In the genomic region with DNA sequence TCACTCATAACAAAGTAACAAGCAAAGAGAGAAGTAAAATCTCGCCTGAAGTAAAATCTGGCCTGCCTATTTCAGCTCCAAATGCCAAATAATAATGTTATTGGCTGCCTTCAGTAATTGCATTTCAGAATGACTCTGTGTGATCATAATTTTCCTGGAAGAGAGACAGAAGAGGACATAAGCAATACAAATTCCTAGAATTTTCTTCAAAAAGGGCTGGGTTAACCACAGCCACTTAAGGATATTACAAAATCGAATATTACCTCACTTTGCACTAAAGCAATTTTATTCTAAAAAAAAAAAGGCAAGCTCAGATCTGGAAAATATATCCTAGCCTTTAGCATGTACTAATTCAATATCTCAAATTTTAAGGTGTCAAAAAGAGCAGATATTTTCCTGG, we compare ENCODE assay signal across 18 cellular contexts.
DNase-seq lines count a peak whose midpoint lies in the region; ATAC-seq, FAIRE-seq and TF ChIP-seq lines count a peak whose summit lies in the region.
"Had no signal": no experiment of that assay in that cellular context is flagged by ENCODE, and none has a peak within 500 bp of the region (broad histone marks: within the 10 kb centered on the region; RNA-seq: fewer than 3 reads in every experiment).

No MANE protein-coding gene starts in this region.

- ATAC-seq in aorta (ENCODE audit: low FRiP score): peak; percentile 79
- ATAC-seq: GM23338, left lobe of liver had no signal

- H3K27ac ChIP-seq in astrocyte (ENCODE audit: low read depth, low read length): no peak overlapping the region
- H3K27ac ChIP-seq in aorta (ENCODE audit: low read depth in 1 of 2, low read length in 2 of 2): no peak overlapping the region
- H3K27ac ChIP-seq: 22Rv1 had no signal

- H3K4me2 ChIP-seq in astrocyte (ENCODE audit: low read length): no peak overlapping the region
- H3K4me2 ChIP-seq: GM23338 had no signal

- 7 to 9% methylated on average over 2 of the region's 2 CpGs for WGBS in aorta, 2 donors

- H3K4me1 ChIP-seq in astrocyte (ENCODE audit: insufficient read depth, low read length) (no peaks in the 10 kb centered on the region), aorta (ENCODE audit: control insufficient read depth in 1 of 2, insufficient read depth in 2 of 2, low read length in 2 of 2) (peaks cover 0 to 6% of the 10 kb centered on the region in 2 donors)

- H3K27me3 ChIP-seq in astrocyte (ENCODE audit: insufficient read depth, low read length): no peaks in the 10 kb centered on the region
- H3K27me3 ChIP-seq in aorta (ENCODE audit: control insufficient read depth in 1 of 2, insufficient read depth in 2 of 2, low read length in 1 of 2): no peaks in the 10 kb centered on the region
- H3K27me3 ChIP-seq: heart right ventricle had no signal

- TF ChIP-seq CTCF in astrocyte (IDR thresholded peaks at IDR 0.05; ENCODE audit: insufficient read depth, low read depth, low read length): no peak

- no peak overlapping the region for H3K27ac Mint-ChIP-seq in astrocyte (ENCODE audit: unreplicated experiment)
- H3K27ac Mint-ChIP-seq: activated naive CD4-positive, alpha-beta T cell treated with anti-CD3 and anti-CD28 coated beads, Interleukin-2, amount 50 U/mL, for 24 hours; GM23338 had no signal

- no peaks in the 10 kb centered on the region for H3K79me2 ChIP-seq in astrocyte (ENCODE audit: insufficient read depth, low read length)

- peaks cover 12% of the 10 kb centered on the region for H3K4me1 Mint-ChIP-seq in astrocyte (ENCODE audit: low read depth, unreplicated experiment)
- H3K4me1 Mint-ChIP-seq: activated naive CD4-positive, alpha-beta T cell treated with anti-CD3 and anti-CD28 coated beads, Interleukin-2, amount 50 U/mL, for 24 hours had no signal

- DNase-seq in NOMO-1 (lab: John Stamatoyannopoulos, UW; ENCODE audit: unreplicated experiment in 2 of 2): peak; percentile 22 to 61
- DNase-seq in NOMO-1 treated with dmso at 0.1 percent for 144 hours (lab: John Stamatoyannopoulos, UW; ENCODE audit: unreplicated experiment): no peak
- peak; percentile 86 for DNase-seq in astrocyte (ENCODE audit: low read depth)
- DNase-seq in hepatic stellate cell (ENCODE audit: low spot score): peak; percentile 22
- no peak for DNase-seq in aorta
- no peak for DNase-seq in activated CD4-positive, alpha-beta T cell treated with anti-CD3 and anti-CD28 coated beads, Interleukin-2, amount 50 U/mL, for 1 hour
- DNase-seq in NCI-H524 (lab: John Stamatoyannopoulos, UW): no peak
- no peak for DNase-seq in NK-92 (lab: John Stamatoyannopoulos, UW; ENCODE audit: unreplicated experiment)
- DNase-seq: activated CD8-positive, alpha-beta memory T cell treated with anti-CD3 and anti-CD28 coated beads, Interleukin-2, amount 50 U/mL, for 4 hours; DMS153; heart right ventricle; NCI-H1092 treated with DMSO at 0.1 percent for 48 hours; RPMI8226 had no signal

- H3K9ac ChIP-seq in astrocyte (ENCODE audit: low read length): no peak overlapping the region

- no peaks in the 10 kb centered on the region for H3K27me3 Mint-ChIP-seq in astrocyte (ENCODE audit: low read depth, unreplicated experiment)

- no peaks in the 10 kb centered on the region for H3K36me3 Mint-ChIP-seq in astrocyte (ENCODE audit: low read depth, unreplicated experiment)
- H3K36me3 Mint-ChIP-seq: activated naive CD4-positive, alpha-beta T cell treated with anti-CD3 and anti-CD28 coated beads, Interleukin-2, amount 50 U/mL, for 24 hours had no signal

- no peaks in the 10 kb centered on the region for H4K20me1 ChIP-seq in astrocyte (ENCODE audit: insufficient read depth, low read length)

- H3K36me3 ChIP-seq in astrocyte (ENCODE audit: insufficient read depth, low read length) (no peaks in the 10 kb centered on the region), aorta (ENCODE audit: control insufficient read depth in 1 of 2, insufficient read depth in 2 of 2, low read length in 1 of 2) (peaks cover 0 to 6% of the 10 kb centered on the region in 2 donors)
- H3K36me3 ChIP-seq: heart right ventricle had no signal

- peak; percentile 82 for FAIRE-seq in astrocyte (lab: Jason Lieb, UNC)
- FAIRE-seq: TTC549 had no signal

- no peak overlapping the region for H3K4me3 Mint-ChIP-seq in astrocyte (ENCODE audit: unreplicated experiment)
- H3K4me3 Mint-ChIP-seq: activated naive CD4-positive, alpha-beta T cell treated with anti-CD3 and anti-CD28 coated beads, Interleukin-2, amount 50 U/mL, for 24 hours; GM23338 had no signal

- no peak overlapping the region for H2AFZ ChIP-seq in astrocyte (ENCODE audit: low read depth, low read length)
- H2AFZ ChIP-seq: GM23338 had no signal

- H3K9me3 Mint-ChIP-seq in astrocyte (ENCODE audit: unreplicated experiment): no peaks in the 10 kb centered on the region
- H3K9me3 Mint-ChIP-seq: activated naive CD4-positive, alpha-beta T cell treated with anti-CD3 and anti-CD28 coated beads, Interleukin-2, amount 50 U/mL, for 24 hours; GM23338 had no signal

- intact Hi-C loops in aorta (cut with DNase I): no loop called here

- H3K9me3 ChIP-seq in astrocyte (ENCODE audit: insufficient read depth, low read depth, low read length) (no peaks in the 10 kb centered on the region), aorta (ENCODE audit: control insufficient read depth, low read length) (no peaks in the 10 kb centered on the region)
- H3K9me3 ChIP-seq: heart right ventricle had no signal

- H3K4me3 ChIP-seq in astrocyte (ENCODE audit: insufficient read depth, low read depth, low read length) (no peak overlapping the region), aorta (ENCODE audit: low read length in 2 of 2) (no peak overlapping the region)
- H3K4me3 ChIP-seq: GM23338, heart right ventricle had no signal

Comparison
In these comparisons a context has a peak if more than half of its experiments do, and no peak if none do; other contexts are left out.
1. DNase-seq: peak in NOMO-1 (2 of 2), astrocyte (single experiment) and hepatic stellate cell (single experiment); none in NOMO-1 treated with dmso at 0.1 percent for 144 hours (single experiment), aorta (0 of 2), activated CD4-positive, alpha-beta T cell treated with anti-CD3 and anti-CD28 coated beads, Interleukin-2, amount 50 U/mL, for 1 hour (single experiment), NCI-H524 (0 of 2) and NK-92 (single experiment).